23 cellular contexts compared by ENCODE assay signal in the genomic region with DNA sequence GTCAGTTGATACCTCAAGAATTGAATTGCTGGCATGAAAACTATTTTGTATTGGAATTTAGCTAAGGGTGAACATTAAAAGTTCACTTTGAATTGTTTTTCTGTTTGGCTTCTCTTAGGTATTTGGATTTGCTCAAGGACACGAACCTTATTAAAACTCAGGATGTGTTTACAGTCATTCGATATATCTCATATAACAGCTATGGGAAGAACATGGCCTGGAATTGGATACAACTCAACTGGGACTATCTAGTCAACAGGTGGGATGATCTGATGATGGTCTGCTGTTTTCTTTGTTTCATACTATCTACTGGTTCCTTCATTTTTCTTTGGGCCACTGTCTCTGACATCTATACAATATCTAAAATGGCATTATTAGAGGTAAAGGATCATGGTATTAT.
"Had no signal": no experiment of that assay in that cellular context is flagged by ENCODE, and none has a peak within 500 bp of the region (broad histone marks: within the 10 kb centered on the region; RNA-seq: fewer than 3 reads in every experiment).

No MANE protein-coding gene starts in this region.

- H3K4me3 ChIP-seq: colonic mucosa, coronary artery, dorsolateral prefrontal cortex, esophagus muscularis mucosa, esophagus squamous epithelium, gastroesophageal sphincter, heart left ventricle, heart right ventricle had no signal

- H3K27me3 ChIP-seq: colonic mucosa, esophagus muscularis mucosa, foreskin keratinocyte, gastroesophageal sphincter, heart left ventricle, heart right ventricle had no signal

- H3K36me3 ChIP-seq: colonic mucosa, esophagus muscularis mucosa, esophagus squamous epithelium, gastroesophageal sphincter, heart left ventricle, heart right ventricle had no signal

- H3K4me1 ChIP-seq: colonic mucosa, esophagus muscularis mucosa, gastroesophageal sphincter, heart left ventricle, heart right ventricle had no signal

- ATAC-seq: effector memory CD8-positive, alpha-beta T cell; esophagus mucosa; foreskin keratinocyte; gastroesophageal sphincter; heart left ventricle; heart right ventricle had no signal

- DNase-seq: colonic mucosa; cortex of kidney; dermis blood vessel endothelial cell; dorsolateral prefrontal cortex; effector CD4-positive, alpha-beta T cell; effector CD8-positive, alpha-beta T cell; effector memory CD4-positive, alpha-beta T cell; effector memory CD8-positive, alpha-beta T cell; endodermal cell; erythroblast; esophagus squamous epithelium; foreskin fibroblast; foreskin keratinocyte; foreskin melanocyte; glutamatergic neuron; head of caudate nucleus; heart left ventricle; heart right ventricle had no signal

- H3K27ac ChIP-seq: colonic mucosa, coronary artery, dorsolateral prefrontal cortex, epithelial cell of prostate, esophagus muscularis mucosa, esophagus squamous epithelium, foreskin keratinocyte, gastroesophageal sphincter, heart left ventricle, heart right ventricle had no signal

- H3K9me3 ChIP-seq: colonic mucosa, esophagus muscularis mucosa, esophagus squamous epithelium, gastroesophageal sphincter, heart left ventricle, heart right ventricle had no signal
